Comparison of ENCODE assay signal across 1 cellular context in genomic region chr9:128881627-128881883, GRCh38.
TF ChIP-seq lines count a peak whose summit lies in the region.

No MANE protein-coding gene starts in this region.

TF ChIP-seq in GM12878, 131 proteins besides CTCF, POLR2A, EP300 and RAD21 (continued from another document):
- peak; percentile 34 for TF ChIP-seq SKIL (IDR thresholded peaks at IDR 0.05; ENCODE audit: low read depth, poor library complexity, severe bottlenecking)
- 0 out of 2 replicates have a peak, but pooled peaks have one; percentile 5 for TF ChIP-seq SMC3 (IDR thresholded peaks at IDR 0.05; ENCODE audit: borderline replicate concordance, low read length)
